ENCODE assay signal across 1 cellular context in genomic region chr1:173867141-173867752, GRCh38.
TF ChIP-seq lines count a peak whose summit lies in the region.

No MANE protein-coding gene starts in this region.

TF ChIP-seq in SK-N-SH treated with all-trans-retinoic acid at 6 μM for 48 hours, 23 proteins besides CTCF, POLR2A, EP300 and RAD21 (continued from another document):
- no peak for TF ChIP-seq POU6F1 (CRISPR knock-in tag; IDR thresholded peaks at IDR 0.05; ENCODE audit: borderline replicate concordance, low read depth)
TF ChIP-seq in SK-N-SH treated with all-trans-retinoic acid at 6 μM for 48 hours: peak in this region for 0.
